9 cellular contexts compared by ENCODE assay signal in the genomic region with DNA sequence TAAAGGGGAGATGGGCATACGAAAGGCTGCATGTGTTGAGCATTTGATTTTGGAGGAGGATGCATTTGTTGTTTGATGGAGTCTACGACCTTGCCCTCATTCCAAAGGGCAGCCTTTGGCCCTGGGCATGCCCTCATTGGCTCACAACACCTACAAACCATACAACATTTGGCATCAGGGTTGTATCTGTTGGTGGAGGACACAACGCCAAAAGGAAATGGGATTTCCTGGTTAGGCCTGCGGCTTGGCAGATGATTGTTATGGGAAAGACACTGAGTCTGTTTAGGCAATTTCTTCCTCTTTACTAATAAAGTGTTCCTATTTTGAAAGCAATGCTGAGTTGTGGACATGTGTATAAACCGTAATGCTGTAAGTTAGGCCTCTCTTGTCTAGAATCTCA.
DNase-seq lines count a peak whose midpoint lies in the region; ATAC-seq and TF ChIP-seq lines count a peak whose summit lies in the region.
"Had no signal": no experiment of that assay in that cellular context is flagged by ENCODE, and none has a peak within 500 bp of the region (broad histone marks: within the 10 kb centered on the region; RNA-seq: fewer than 3 reads in every experiment).

No MANE protein-coding gene starts in this region.

- TF ChIP-seq CTCF in DOHH2 (IDR thresholded peaks at IDR 0.05; ENCODE audit: low read depth, low read length, poor library complexity, severe bottlenecking): no peak
- no peak for TF ChIP-seq CTCF in adrenal gland (IDR thresholded peaks at IDR 0.05)

- intact Hi-C loops in adrenal gland (cut with DNase I): no loop called here

- no peaks in the 10 kb centered on the region; the same call in 1 of the 2 replicates for H3F3A ChIP-seq in DOHH2 (ENCODE audit: control insufficient read depth, insufficient read depth)

- H4K20me1 ChIP-seq in DOHH2 (ENCODE audit: control insufficient read depth, insufficient read depth, low read depth, low read length): no peaks in the 10 kb centered on the region

- H3K4me1 ChIP-seq in DOHH2 (ENCODE audit: control insufficient read depth, low read length): peaks cover 22% of the 10 kb centered on the region
- peaks cover 0 to 22% of the 10 kb centered on the region in 2 donors for H3K4me1 ChIP-seq in adrenal gland (replicated peaks in 1 of 2)
- peaks cover 0 to 3% of the 10 kb centered on the region in 2 donors for H3K4me1 ChIP-seq in muscle layer of duodenum (ENCODE audit: control insufficient read depth in 1 of 2, insufficient read depth in 2 of 2, low read length in 2 of 2)

- H3K27ac ChIP-seq in DOHH2 (ENCODE audit: low read depth, low read length): peak overlapping the region; percentile 37
- peak overlapping the region in 3 of 5 donors; percentile 26 to 76 (median 57) for H3K27ac ChIP-seq in adrenal gland
- peak overlapping the region; percentile 16 for H3K27ac ChIP-seq in muscle layer of duodenum (ENCODE audit: low read length)

- H3K36me3 ChIP-seq in DOHH2 (ENCODE audit: control insufficient read depth, low read length) (peaks cover 4% of the 10 kb centered on the region; the same call in 1 of the 2 replicates), adrenal gland (replicated peaks in 1 of 2) (no peaks in the 10 kb centered on the region), muscle layer of duodenum (ENCODE audit: control insufficient read depth in 1 of 2, insufficient read depth in 2 of 2, low read length in 2 of 2) (no peaks in the 10 kb centered on the region)

- peaks cover 10% of the 10 kb centered on the region for H3K79me2 ChIP-seq in DOHH2 (ENCODE audit: control insufficient read depth, low read length)

- 59 to 67% (median 61%) methylated on average over 5 of the region's 5 CpGs for WGBS in adrenal gland, 4 donors

- DNase-seq in adrenal gland (peak in 1 of 7 donors; percentile 58), NCI-H446 (lab: John Stamatoyannopoulos, UW) (no peak), glomerular visceral epithelial cell (ENCODE audit: extremely low spot score) (no peak), NCI-H510A (lab: John Stamatoyannopoulos, UW) (no peak), NCI-H2227 (lab: John Stamatoyannopoulos, UW; ENCODE audit: unreplicated experiment) (no peak)

- no peaks in the 10 kb centered on the region for H3K9me2 ChIP-seq in DOHH2 (replicated peaks; ENCODE audit: control insufficient read depth, low read length)

- no peak for TF ChIP-seq POLR2A in adrenal gland (IDR thresholded peaks at IDR 0.05)

- H3K27me3 ChIP-seq in DOHH2 (ENCODE audit: control insufficient read depth, low read length) (no peaks in the 10 kb centered on the region), adrenal gland (no peaks in the 10 kb centered on the region), muscle layer of duodenum (ENCODE audit: low read depth, low read length) (no peaks in the 10 kb centered on the region)

- peak overlapping the region; percentile 67 for H3K4me3 ChIP-seq in DOHH2 (ENCODE audit: low read length)
- H3K4me3 ChIP-seq in adrenal gland: no peak overlapping the region
- H3K4me3 ChIP-seq in muscle layer of duodenum (ENCODE audit: low read depth in 1 of 2, low read length in 2 of 2): peak overlapping the region in 1 of 2 donors; percentile 49

- peak; percentile 13 for ATAC-seq in HG02973 (IDR thresholded peaks at IDR 0.05; ENCODE audit: unreplicated experiment)
- ATAC-seq: Panc1 had no signal

- peak overlapping the region; percentile 67 for H3K4me2 ChIP-seq in DOHH2 (ENCODE audit: low read length)

- H3K9me3 ChIP-seq in DOHH2 (ENCODE audit: control insufficient read depth, insufficient read depth, low read length) (no peaks in the 10 kb centered on the region), adrenal gland (replicated peaks in 1 of 3) (no peaks in the 10 kb centered on the region), muscle layer of duodenum (ENCODE audit: control insufficient read depth in 1 of 2, low read length in 2 of 2) (no peaks in the 10 kb centered on the region)
